9 cellular contexts compared by ENCODE assay signal in the genomic region with DNA sequence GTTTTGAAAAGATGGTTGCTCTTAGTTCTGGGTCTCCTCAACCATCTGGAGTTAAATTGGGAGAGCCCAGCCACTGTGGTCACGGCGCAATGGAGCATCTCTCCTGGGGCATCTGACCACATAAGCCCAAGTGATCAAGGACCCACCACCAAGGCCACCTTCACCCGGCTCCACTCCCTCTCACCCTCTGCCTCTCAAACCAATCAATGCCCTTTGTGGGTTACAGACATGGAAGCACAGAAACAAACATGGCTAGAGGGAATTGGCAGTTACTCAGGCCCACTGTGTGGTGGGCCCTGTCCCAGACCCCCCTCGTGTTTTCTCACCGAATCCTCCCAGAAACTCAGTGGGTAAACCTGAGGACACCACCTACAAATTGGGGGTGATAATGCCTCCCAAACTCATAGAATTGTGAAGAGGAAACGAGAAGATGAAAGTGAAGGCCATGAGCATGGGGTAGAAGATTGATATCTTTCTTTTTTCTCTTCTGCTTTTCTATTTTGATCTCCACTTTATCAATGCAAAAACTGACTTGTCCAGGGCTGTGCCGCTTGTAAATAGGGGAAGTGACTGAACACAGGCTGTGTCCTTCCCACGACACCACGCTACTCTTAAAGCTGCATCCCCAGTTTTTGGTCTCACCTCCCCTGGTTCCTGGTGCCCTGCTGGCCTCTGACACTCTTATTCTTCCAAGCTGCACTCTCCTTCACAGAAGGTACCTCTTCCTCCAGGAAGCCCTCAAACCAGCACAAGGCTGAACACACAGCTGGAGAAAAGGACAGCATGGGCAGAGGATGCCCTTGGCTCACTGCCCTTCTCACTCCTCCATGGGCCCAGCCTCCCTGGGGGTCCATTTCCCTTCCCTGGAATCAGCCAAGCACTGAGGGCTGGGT. TPM values are rescaled to one million over a fixed set of nuclear protein-coding genes. Genes with fewer than 3 reads are reported as not detected.
DNase-seq lines count a peak whose midpoint lies in the region; ATAC-seq and TF ChIP-seq lines count a peak whose summit lies in the region.
"Had no signal": no experiment of that assay in that cellular context is flagged by ENCODE, and none has a peak within 500 bp of the region (broad histone marks: within the 10 kb centered on the region; RNA-seq: fewer than 3 reads in every experiment).

No MANE protein-coding gene starts in this region.

- H3K27ac ChIP-seq in OCI-LY7 (ENCODE audit: low read depth, low read length, poor library complexity, severe bottlenecking) (no peak overlapping the region), rectal smooth muscle tissue (ENCODE audit: low read depth, low read length) (peak overlapping the region; percentile 47)

- H3K79me2 ChIP-seq in OCI-LY7 (ENCODE audit: insufficient read depth, low read depth, low read length): no peaks in the 10 kb centered on the region

- CTCF ChIA-PET in OCI-LY7 (lab: Charles Lee; ENCODE audit: unreplicated experiment): no interaction called here

- H3K9me3 ChIP-seq in OCI-LY7 (ENCODE audit: low read length): no peaks in the 10 kb centered on the region
- H3K9me3 ChIP-seq: suprapubic skin had no signal

- no TSS peak for BruUV-seq in OCI-LY7 (replicated peaks; lab: Mats Ljungman, UMichigan)

- no peaks in the 10 kb centered on the region for H4K20me1 ChIP-seq in OCI-LY7 (ENCODE audit: insufficient read depth, low read length)

- H3K9me2 ChIP-seq in OCI-LY7 (ENCODE audit: insufficient read depth, low read length): no peaks in the 10 kb centered on the region

- H2AFZ ChIP-seq in OCI-LY7 (ENCODE audit: low read length): no peak overlapping the region; the same call in 1 of the 2 replicates

- intact Hi-C loops in OCI-LY7 (cut with micrococcal nuclease; ENCODE audit: unreplicated experiment): no loop called here

- no peaks in the 10 kb centered on the region for H3K4me1 ChIP-seq in OCI-LY7 (ENCODE audit: insufficient read depth, low read length, poor library complexity, severe bottlenecking)
- H3K4me1 ChIP-seq in rectal smooth muscle tissue (ENCODE audit: control insufficient read depth, insufficient read depth, low read length): peaks cover 32% of the 10 kb centered on the region

- POLR2A ChIA-PET in OCI-LY7 (lab: Charles Lee): interaction anchor here (1.0 kb wide), 1 partner anchor 43 kb away, joined by 5 read pairs; no protein-coding TSS in a partner anchor

- H3K4me2 ChIP-seq in OCI-LY7 (ENCODE audit: low read length): no peak overlapping the region

- H3K27me3 ChIP-seq in rectal smooth muscle tissue (ENCODE audit: control insufficient read depth, insufficient read depth, low read length): no peaks in the 10 kb centered on the region
- H3K27me3 ChIP-seq: suprapubic skin had no signal

- H3K4me3 ChIP-seq in OCI-LY7 (ENCODE audit: low read depth, low read length, poor library complexity, severe bottlenecking) (no peak overlapping the region), rectal smooth muscle tissue (ENCODE audit: low read length) (no peak overlapping the region)
- H3K4me3 ChIP-seq: suprapubic skin had no signal

- H3K9ac ChIP-seq in rectal smooth muscle tissue (ENCODE audit: low read length): no peak overlapping the region

- TF ChIP-seq CTCF in OCI-LY7 (conservative IDR thresholded peaks at IDR 0.05; ENCODE audit: low read length): no peak

- no peaks in the 10 kb centered on the region for H3K36me3 ChIP-seq in OCI-LY7 (ENCODE audit: insufficient read depth, low read length)
- no peaks in the 10 kb centered on the region for H3K36me3 ChIP-seq in rectal smooth muscle tissue (ENCODE audit: control insufficient read depth, insufficient read depth, low read length)
- H3K36me3 ChIP-seq: suprapubic skin had no signal

- peak; percentile 7 for DNase-seq in OCI-LY7 (ENCODE audit: low spot score)
- DNase-seq in NCI-H1105 (lab: John Stamatoyannopoulos, UW): no peak
- DNase-seq in stimulated activated naive CD8-positive, alpha-beta T cell treated with anti-CD3 and anti-CD28 coated beads, Interleukin-15, Interleukin-2, amounts not matched to agents 100 U/mL and 50 U/mL, for 24 hours: no peak
- no peak for DNase-seq in effector CD8-positive, alpha-beta T cell (lab: John Stamatoyannopoulos, UW)
- DNase-seq in SW 1271 (lab: John Stamatoyannopoulos, UW): no peak

- ATAC-seq in GM18870 (IDR thresholded peaks at IDR 0.05; ENCODE audit: unreplicated experiment) (peak; percentile 75), HG02885 (IDR thresholded peaks at IDR 0.05; ENCODE audit: poor library complexity, unreplicated experiment) (peak; percentile 88)
- ATAC-seq in stimulated activated naive CD8-positive, alpha-beta T cell treated with anti-CD3 and anti-CD28 coated beads, Interleukin-15, Interleukin-2, amounts not matched to agents 100 U/mL and 50 U/mL, for 24 hours: no peak

RNA-seq across cellular contexts. Expression of gene IRAG1, which starts 52.0 kb away (rescaled TPM):
- not detected in 2 replicates for total RNA-seq in OCI-LY7 (2014; rRNA removed; shearing (Covaris generic))
- not detected in 2 replicates for total RNA-seq in OCI-LY7 (2022)
